8 cellular contexts compared by ENCODE assay signal in the genomic region with DNA sequence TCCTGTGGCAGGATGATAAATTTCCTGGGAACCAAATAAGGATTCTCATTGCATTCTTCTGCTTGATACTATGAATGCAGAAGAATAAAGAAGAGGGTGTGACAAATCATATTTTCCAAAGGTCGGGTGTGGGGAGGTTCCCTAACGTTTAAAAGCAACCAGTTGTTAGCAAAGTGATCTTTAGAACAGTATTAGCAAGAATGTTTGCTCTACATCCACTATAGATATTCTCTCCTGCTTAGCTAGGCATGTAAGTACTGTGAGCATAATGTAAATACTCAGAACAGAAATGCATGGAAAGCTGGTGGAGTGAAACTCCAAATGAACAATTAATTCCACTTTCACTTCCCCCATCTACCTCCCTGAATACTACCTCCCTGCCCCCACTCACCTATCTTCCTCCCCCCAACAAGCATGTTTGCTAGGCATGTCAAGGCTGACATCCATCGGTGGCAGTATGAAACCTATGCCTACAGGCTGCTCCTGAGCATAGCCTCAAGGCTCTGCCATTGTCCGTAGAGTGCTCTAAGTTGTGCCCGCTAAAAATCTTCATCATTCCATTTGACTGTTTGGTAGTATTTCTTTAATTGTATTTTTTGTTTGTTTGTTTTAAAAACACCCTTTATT.
DNase-seq lines count a peak whose midpoint lies in the region; ATAC-seq and TF ChIP-seq lines count a peak whose summit lies in the region.

No MANE protein-coding gene starts in this region.

- no peaks in the 10 kb centered on the region for H3K9me3 ChIP-seq in ovary

- no peaks in the 10 kb centered on the region for H3K4me1 Mint-ChIP-seq in activated CD4-positive, alpha-beta memory T cell treated with anti-CD3 and anti-CD28 coated beads, Interleukin-2, amount 10 ng/mL, durations not matched to agents 7 days and 5 days

- POLR2A ChIA-PET in activated CD4-positive, alpha-beta memory T cell treated with anti-CD3 and anti-CD28 coated beads, Interleukin-2, amount 10 ng/mL, durations not matched to agents 7 days and 5 days (lab: Charles Lee): no interaction called here

- TF ChIP-seq EP300 in ovary (IDR thresholded peaks at IDR 0.05): no peak

- DNase-seq in AG09309 (ENCODE audit: low read depth): no peak
- peak; percentile 2 for DNase-seq in RPMI8226
- DNase-seq in fibroblast of peridontal ligament (ENCODE audit: extremely low read depth): peak; percentile 18
- DNase-seq in ovary: peak in 3 of 5 donors; percentile 14 to 24 (median 21)
- no peak for DNase-seq in H7
- DNase-seq in activated CD4-positive, alpha-beta memory T cell treated with anti-CD3 and anti-CD28 coated beads, Interleukin-2, amount 10 ng/mL, durations not matched to agents 7 days and 5 days: no peak

- H3K27ac Mint-ChIP-seq in activated CD4-positive, alpha-beta memory T cell treated with anti-CD3 and anti-CD28 coated beads, Interleukin-2, amount 10 ng/mL, durations not matched to agents 7 days and 5 days: no peak overlapping the region

- H3K4me3 ChIP-seq in AG09309 (ENCODE audit: control insufficient read depth, low read depth, low read length) (peak overlapping the region; percentile 56), ovary (peak overlapping the region; percentile 34), H7 (ENCODE audit: insufficient read depth, low read depth, low read length) (no peak overlapping the region)

- peak overlapping the region; percentile 64 to 91 for H3K27ac ChIP-seq in ovary

- ATAC-seq in GM19455 (IDR thresholded peaks at IDR 0.05; ENCODE audit: unreplicated experiment): no peak
- no peak for ATAC-seq in GM19351 (IDR thresholded peaks at IDR 0.05; ENCODE audit: unreplicated experiment)

- intact Hi-C loops in ovary (cut with DNase I): no loop called here

- H3K36me3 ChIP-seq in ovary (no peaks in the 10 kb centered on the region), H7 (replicated peaks; ENCODE audit: control insufficient read depth, insufficient read depth, low read length) (no peaks in the 10 kb centered on the region)

- no peak for TF ChIP-seq CTCF in AG09309 (IDR thresholded peaks at IDR 0.05; ENCODE audit: control insufficient read depth, insufficient read depth, low read depth, low read length, missing control alignments)
- no peak for TF ChIP-seq CTCF in ovary (IDR thresholded peaks at IDR 0.05)

- no peaks in the 10 kb centered on the region for H3K27me3 Mint-ChIP-seq in activated CD4-positive, alpha-beta memory T cell treated with anti-CD3 and anti-CD28 coated beads, Interleukin-2, amount 10 ng/mL, durations not matched to agents 7 days and 5 days

- peaks cover 8% of the 10 kb centered on the region for H3K4me1 ChIP-seq in ovary (ENCODE audit: insufficient read depth)

- no peak overlapping the region for H3K4me3 Mint-ChIP-seq in activated CD4-positive, alpha-beta memory T cell treated with anti-CD3 and anti-CD28 coated beads, Interleukin-2, amount 10 ng/mL, durations not matched to agents 7 days and 5 days

- H3K9me3 Mint-ChIP-seq in activated CD4-positive, alpha-beta memory T cell treated with anti-CD3 and anti-CD28 coated beads, Interleukin-2, amount 10 ng/mL, durations not matched to agents 7 days and 5 days: no peaks in the 10 kb centered on the region

- H3K36me3 Mint-ChIP-seq in activated CD4-positive, alpha-beta memory T cell treated with anti-CD3 and anti-CD28 coated beads, Interleukin-2, amount 10 ng/mL, durations not matched to agents 7 days and 5 days (ENCODE audit: low read depth): no peaks in the 10 kb centered on the region

- no peak for TF ChIP-seq POLR2A in ovary (IDR thresholded peaks at IDR 0.05)

- H3K27me3 ChIP-seq in ovary: no peaks in the 10 kb centered on the region
- no peaks in the 10 kb centered on the region for H3K27me3 ChIP-seq in H7 (ENCODE audit: control insufficient read depth, insufficient read depth, low read length)

- CTCF ChIA-PET in activated CD4-positive, alpha-beta memory T cell treated with anti-CD3 and anti-CD28 coated beads, Interleukin-2, amount 10 ng/mL, durations not matched to agents 7 days and 5 days (lab: Charles Lee): no interaction called here

- 41 to 48% (median 43%) methylated on average over 5 of the region's 5 CpGs for WGBS in ovary, 3 donors

Comparison
In these comparisons a context has a peak if more than half of its experiments do, and no peak if none do; other contexts are left out.
1. DNase-seq: peak in RPMI8226 (single experiment), fibroblast of peridontal ligament (single experiment) and ovary (3 of 5); none in AG09309 (single experiment), H7 (single experiment) and activated CD4-positive, alpha-beta memory T cell treated with anti-CD3 and anti-CD28 coated beads, Interleukin-2, amount 10 ng/mL, durations not matched to agents 7 days and 5 days (single experiment).